Comparison of ENCODE assay signal across 25 cellular contexts in genomic region chr14:82153689-82154088, GRCh38.
"Had no signal": no experiment of that assay in that cellular context is flagged by ENCODE, and none has a peak within 500 bp of the region (broad histone marks: within the 10 kb centered on the region; RNA-seq: fewer than 3 reads in every experiment).

No MANE protein-coding gene starts in this region.

- DNase-seq: natural killer cell; occipital lobe; ovary; posterior cingulate gyrus; psoas muscle; right cardiac atrium; right lobe of liver; stimulated activated CD4-positive, alpha-beta T cell treated with anti-CD3 and anti-CD28 coated beads, Interleukin-15, amount 100 ng/mL, for 24 hours; stimulated activated CD4-positive, alpha-beta T cell treated with anti-CD3 and anti-CD28 coated beads, Interleukin-2, amount 100 ng/mL, for 24 hours; stimulated activated CD4-positive, alpha-beta T cell treated with anti-CD3 and anti-CD28 coated beads, Interleukin-2, amount 100 ng/mL, for 48 hours; stimulated activated CD4-positive, alpha-beta T cell treated with anti-CD3 and anti-CD28 coated beads, Interleukin-4, amount 100 ng/mL, for 24 hours; stimulated activated naive B cell treated with anti-CD40 and anti-IgM and Interleukin-4, amounts not matched to agents 10 μg/mL and 1 μg/mL and 100 μg/mL, for 72 hours; stimulated activated naive CD4-positive, alpha-beta T cell treated with Interleukin-2 at 50 U/mL for 16 hours; stomach; thyroid gland; trophoblast cell; upper lobe of left lung had no signal

- H3K4me3 ChIP-seq: neural progenitor cell, ovary, psoas muscle, right lobe of liver, skin epidermis, stomach, thoracic aorta, thyroid gland, tibial nerve, upper lobe of left lung, vagina had no signal

- ATAC-seq: natural killer cell; psoas muscle; right cardiac atrium; right lobe of liver; stimulated activated effector memory CD8-positive, alpha-beta T cell treated with anti-CD3 and anti-CD28 coated beads, Interleukin-12 subunit alpha, Interleukin-12 subunit beta, amount 100 ng/mL, for 72 hours; stimulated activated naive B cell treated with anti-CD40 and anti-IgM and Interleukin-4, amounts not matched to agents 10 μg/mL and 1 μg/mL and 100 μg/mL, for 72 hours had no signal

- H3K36me3 ChIP-seq: neural progenitor cell, ovary, right lobe of liver, stomach, thoracic aorta, thyroid gland, tibial nerve, upper lobe of left lung, vagina had no signal

- H3K9ac ChIP-seq: neural progenitor cell, parathyroid adenoma had no signal

- H3K4me1 ChIP-seq: neural progenitor cell, parathyroid adenoma, psoas muscle, right lobe of liver, stomach, thyroid gland, tibial nerve, upper lobe of left lung, vagina had no signal

- H3K4me2 ChIP-seq: neural progenitor cell had no signal

- H3K79me2 ChIP-seq: parathyroid adenoma had no signal

- H3K9me3 ChIP-seq: ovary, psoas muscle, right lobe of liver, stomach, thoracic aorta, thyroid gland, tibial nerve, upper lobe of left lung, vagina had no signal

- FAIRE-seq: urothelium cell line had no signal

- H2AFZ ChIP-seq: neural progenitor cell, parathyroid adenoma had no signal

- H3K27ac ChIP-seq: neural progenitor cell, ovary, parathyroid adenoma, psoas muscle, right lobe of liver, skin epidermis, stomach, thoracic aorta, thyroid gland, tibial nerve, upper lobe of left lung, vagina had no signal

- H3K27me3 ChIP-seq: neural progenitor cell, ovary, right lobe of liver, stomach, thyroid gland, tibial nerve, upper lobe of left lung, vagina had no signal
